Comparison of ENCODE assay signal across 16 cellular contexts in genomic region chr17:29766796-29767327, GRCh38.
"Had no signal": no experiment of that assay in that cellular context is flagged by ENCODE, and none has a peak within 500 bp of the region (broad histone marks: within the 10 kb centered on the region; RNA-seq: fewer than 3 reads in every experiment).

No MANE protein-coding gene starts in this region.

- H3K9me3 ChIP-seq: breast epithelium, mucosa of descending colon, prostate gland, tibial artery had no signal

- H3K27me3 Mint-ChIP-seq: memory B cell, naive B cell had no signal

- H3K27ac ChIP-seq: breast epithelium, prostate gland, tibial artery, WERI-Rb-1 had no signal

- H3K27me3 ChIP-seq: breast epithelium, tibial artery had no signal

- H3K4me3 Mint-ChIP-seq: activated T-cell treated with anti-CD3 and anti-CD28 coated beads, Interleukin-2, amount 50 U/mL, for 72 hours; memory B cell had no signal

- H3K36me3 Mint-ChIP-seq: memory B cell, naive B cell had no signal

- H3K4me1 ChIP-seq: breast epithelium, prostate gland, tibial artery had no signal

- H3K9me3 Mint-ChIP-seq: activated T-cell treated with anti-CD3 and anti-CD28 coated beads, Interleukin-2, amount 50 U/mL, for 72 hours; memory B cell; naive B cell had no signal

- H3K36me3 ChIP-seq: breast epithelium, prostate gland, tibial artery, WERI-Rb-1 had no signal

- DNase-seq: activated CD4-positive, alpha-beta T cell treated with anti-CD3 and anti-CD28 coated beads for 1 hour; activated effector memory CD4-positive, alpha-beta T cell treated with anti-CD3 and anti-CD28 coated beads, Interleukin-2, amount 50 U/mL, for 16 hours; activated naive CD4-positive, alpha-beta T cell treated with anti-CD3 and anti-CD28 coated beads, Interleukin-2, amount 50 U/mL, for 16 hours; activated T-cell treated with anti-CD3 and anti-CD28 coated beads, Interleukin-2, amount 50 U/mL, for 72 hours; cortex of kidney; mucosa of descending colon; naive B cell; right cardiac atrium; stimulated activated CD4-positive, alpha-beta T cell treated with anti-CD3 and anti-CD28 coated beads, Interleukin-2, amount 100 ng/mL, for 24 hours; stimulated activated naive CD4-positive, alpha-beta T cell treated with Interleukin-2 at 50 U/mL for 16 hours; substantia nigra; tibial artery; WERI-Rb-1 had no signal

- H3K27ac Mint-ChIP-seq: activated T-cell treated with anti-CD3 and anti-CD28 coated beads, Interleukin-2, amount 50 U/mL, for 72 hours; memory B cell had no signal

- H3K4me3 ChIP-seq: breast epithelium, mucosa of descending colon, prostate gland, tibial artery had no signal
